ENCODE assay signal across 8 cellular contexts in the genomic region with DNA sequence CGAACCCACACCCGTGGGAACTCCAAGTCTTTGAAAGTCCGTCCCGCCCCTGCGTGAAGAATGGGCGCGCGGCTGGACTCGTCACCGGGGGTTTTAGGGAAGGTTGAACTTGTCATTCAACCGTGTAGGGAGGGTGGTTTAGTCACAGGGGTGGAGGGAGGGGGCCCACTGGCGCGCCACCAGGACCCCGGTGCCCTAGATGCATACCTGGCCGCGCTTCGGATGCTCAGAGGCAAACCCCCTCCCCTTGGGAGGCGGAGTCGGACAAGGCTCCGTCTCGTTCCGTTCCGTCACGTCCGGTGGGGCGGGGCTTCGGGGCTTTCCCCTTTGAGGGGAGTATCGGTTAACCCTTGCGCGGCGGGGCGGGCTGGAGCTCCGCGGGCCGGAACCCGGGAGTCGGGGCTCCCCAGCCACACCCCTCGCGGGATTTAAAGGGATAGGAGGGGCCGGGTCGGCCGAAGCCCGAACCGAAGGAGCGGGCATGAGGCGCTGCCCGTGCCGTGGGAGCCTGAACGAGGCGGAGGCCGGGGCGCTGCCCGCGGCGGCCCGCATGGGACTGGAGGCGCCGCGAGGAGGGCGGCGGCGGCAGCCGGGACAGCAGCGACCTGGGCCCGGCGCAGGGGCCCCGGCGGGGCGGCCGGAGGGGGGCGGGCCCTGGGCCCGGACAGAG. TPM values are rescaled to one million over a fixed set of nuclear protein-coding genes. Genes with fewer than 3 reads are reported as not detected.
DNase-seq lines count a peak whose midpoint lies in the region; ATAC-seq and TF ChIP-seq lines count a peak whose summit lies in the region.

A gene (minus strand): TSS at position 232 of the 670 bp plus-strand sequence. CDS start 2,254 bp downstream, outside the sequence.
A gene (plus strand): TSS at position 458 of the 670 bp plus-strand sequence. CDS start 24 bp downstream, at position 482.

- H3K4me3 ChIP-seq in cardiac fibroblast (replicated peaks in 1 of 2; ENCODE audit: low read depth in 2 of 2, low read length in 2 of 2) (peak within 1 kb of the TSS; percentile 61 to 92), smooth muscle cell (peak within 1 kb of the TSS; percentile 78)

- CTCF ChIA-PET in WTC11 (lab: Charles Lee) = interaction anchor here (0.6 to 2.2 kb wide), 14 partner anchors 14 to 731 kb away, joined by 3 to 16 read pairs (median 6); a partner anchor contains a TSS

- H3K27ac ChIP-seq in smooth muscle cell (ENCODE audit: low read depth) = peak within 1 kb of the TSS; percentile 98

- peak; percentile 71 for ATAC-seq in GM18909 (IDR thresholded peaks at IDR 0.05; ENCODE audit: poor library complexity, unreplicated experiment)
- peak; percentile 69 for ATAC-seq in HG03175 (IDR thresholded peaks at IDR 0.05; ENCODE audit: unreplicated experiment)
- peak; percentile 55 for ATAC-seq in WTC11

- H3K4me3 Mint-ChIP-seq in WTC11 = peak within 1 kb of the TSS; percentile 98

- peaks cover 12% of the 10 kb centered on the region for H3K36me3 Mint-ChIP-seq in WTC11

- 2% methylated on average over 51 of the region's 72 CpGs for WGBS in smooth muscle cell (ENCODE audit: low lambda C conversion rate)

- no peaks in the 10 kb centered on the region for H3K36me3 ChIP-seq in smooth muscle cell (ENCODE audit: low read depth)

- H3K4me1 ChIP-seq in smooth muscle cell (ENCODE audit: low read depth) = peaks cover 10% of the 10 kb centered on the region

- no peaks in the 10 kb centered on the region for H3K27me3 ChIP-seq in smooth muscle cell (ENCODE audit: low read depth)

- H3K9me3 Mint-ChIP-seq in WTC11 = no peaks in the 10 kb centered on the region

- peaks cover 16% of the 10 kb centered on the region for H3F3A ChIP-seq in smooth muscle cell (ENCODE audit: low read depth)

- peak within 1 kb of the TSS; percentile 92 for H3K9ac ChIP-seq in smooth muscle cell (ENCODE audit: low read depth)

- peaks cover 33% of the 10 kb centered on the region for H3K4me1 Mint-ChIP-seq in WTC11

- peak within 1 kb of the TSS; percentile 91 for H3K4me2 ChIP-seq in smooth muscle cell

- POLR2A ChIA-PET in WTC11 (lab: Charles Lee) = interaction anchor here (0.6 to 2.2 kb wide), 14 partner anchors 11 to 251 kb away, joined by 3 to 18 read pairs (median 4); a partner anchor contains a TSS

- H4K20me1 ChIP-seq in smooth muscle cell (ENCODE audit: low read depth) = peaks cover 26% of the 10 kb centered on the region

- peaks cover 46% of the 10 kb centered on the region for H3K79me2 ChIP-seq in smooth muscle cell (ENCODE audit: low read depth)

- no peak for TF ChIP-seq CTCF in WTC11 (IDR thresholded peaks at IDR 0.05)
- TF ChIP-seq CTCF in cardiac fibroblast (IDR thresholded peaks at IDR 0.05; ENCODE audit: low read depth, low read length) = no peak
- TF ChIP-seq CTCF in smooth muscle cell (IDR thresholded peaks at IDR 0.05; ENCODE audit: borderline replicate concordance, insufficient read depth, poor library complexity, severe bottlenecking) = no peak

- no peaks in the 10 kb centered on the region for H3K9me3 ChIP-seq in smooth muscle cell (replicated peaks; ENCODE audit: low read depth)

- no peaks in the 10 kb centered on the region for H3K27me3 Mint-ChIP-seq in WTC11 (ENCODE audit: low read depth)

- peak within 1 kb of the TSS; percentile 99 for H3K27ac Mint-ChIP-seq in WTC11

- no peak within 1 kb of the TSS for H2AFZ ChIP-seq in smooth muscle cell (ENCODE audit: low read depth)

- DNase-seq in AG08396 (ENCODE audit: low spot score) (peak; percentile 97), NCI-H2227 treated with DMSO at 0.1 percent for 48 hours (lab: John Stamatoyannopoulos, UW) (peak; percentile 99), WTC11 (ENCODE audit: low spot score) (peak; percentile 100), cardiac fibroblast (ENCODE audit: low read depth in 2 of 2) (peak; percentile 98 to 99), iPS-NIHi7 (ENCODE audit: extremely low spot score) (peak; percentile 96), smooth muscle cell (lab: John Stamatoyannopoulos, UW; ENCODE audit: unreplicated experiment) (peak; percentile 97)

TF ChIP-seq in WTC11, 78 proteins besides CTCF, POLR2A, EP300 and RAD21 (continues in another document):
- TF ChIP-seq TP53 (CRISPR knock-in tag; IDR thresholded peaks at IDR 0.05) (no peak), ZNF263 (CRISPR knock-in tag; IDR thresholded peaks at IDR 0.05; ENCODE audit: low read depth) (no peak), CREM (CRISPR knock-in tag; IDR thresholded peaks at IDR 0.05) (peak; percentile 75; the same call in 1 of the 2 replicates), ESRRA (CRISPR knock-in tag; IDR thresholded peaks at IDR 0.05; ENCODE audit: borderline replicate concordance) (no peak)
- TF ChIP-seq, protein P1, sequence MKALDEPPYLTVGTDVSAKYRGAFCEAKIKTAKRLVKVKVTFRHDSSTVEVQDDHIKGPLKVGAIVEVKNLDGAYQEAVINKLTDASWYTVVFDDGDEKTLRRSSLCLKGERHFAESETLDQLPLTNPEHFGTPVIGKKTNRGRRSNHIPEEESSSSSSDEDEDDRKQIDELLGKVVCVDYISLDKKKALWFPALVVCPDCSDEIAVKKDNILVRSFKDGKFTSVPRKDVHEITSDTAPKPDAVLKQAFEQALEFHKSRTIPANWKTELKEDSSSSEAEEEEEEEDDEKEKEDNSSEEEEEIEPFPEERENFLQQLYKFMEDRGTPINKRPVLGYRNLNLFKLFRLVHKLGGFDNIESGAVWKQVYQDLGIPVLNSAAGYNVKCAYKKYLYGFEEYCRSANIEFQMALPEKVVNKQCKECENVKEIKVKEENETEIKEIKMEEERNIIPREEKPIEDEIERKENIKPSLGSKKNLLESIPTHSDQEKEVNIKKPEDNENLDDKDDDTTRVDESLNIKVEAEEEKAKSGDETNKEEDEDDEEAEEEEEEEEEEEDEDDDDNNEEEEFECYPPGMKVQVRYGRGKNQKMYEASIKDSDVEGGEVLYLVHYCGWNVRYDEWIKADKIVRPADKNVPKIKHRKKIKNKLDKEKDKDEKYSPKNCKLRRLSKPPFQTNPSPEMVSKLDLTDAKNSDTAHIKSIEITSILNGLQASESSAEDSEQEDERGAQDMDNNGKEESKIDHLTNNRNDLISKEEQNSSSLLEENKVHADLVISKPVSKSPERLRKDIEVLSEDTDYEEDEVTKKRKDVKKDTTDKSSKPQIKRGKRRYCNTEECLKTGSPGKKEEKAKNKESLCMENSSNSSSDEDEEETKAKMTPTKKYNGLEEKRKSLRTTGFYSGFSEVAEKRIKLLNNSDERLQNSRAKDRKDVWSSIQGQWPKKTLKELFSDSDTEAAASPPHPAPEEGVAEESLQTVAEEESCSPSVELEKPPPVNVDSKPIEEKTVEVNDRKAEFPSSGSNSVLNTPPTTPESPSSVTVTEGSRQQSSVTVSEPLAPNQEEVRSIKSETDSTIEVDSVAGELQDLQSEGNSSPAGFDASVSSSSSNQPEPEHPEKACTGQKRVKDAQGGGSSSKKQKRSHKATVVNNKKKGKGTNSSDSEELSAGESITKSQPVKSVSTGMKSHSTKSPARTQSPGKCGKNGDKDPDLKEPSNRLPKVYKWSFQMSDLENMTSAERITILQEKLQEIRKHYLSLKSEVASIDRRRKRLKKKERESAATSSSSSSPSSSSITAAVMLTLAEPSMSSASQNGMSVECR (CRISPR knock-in tag; IDR thresholded peaks at IDR 0.05; ENCODE audit: borderline replicate concordance) = peak; percentile 55; the same call in 1 of the 2 replicates
- TF ChIP-seq, protein P2, sequence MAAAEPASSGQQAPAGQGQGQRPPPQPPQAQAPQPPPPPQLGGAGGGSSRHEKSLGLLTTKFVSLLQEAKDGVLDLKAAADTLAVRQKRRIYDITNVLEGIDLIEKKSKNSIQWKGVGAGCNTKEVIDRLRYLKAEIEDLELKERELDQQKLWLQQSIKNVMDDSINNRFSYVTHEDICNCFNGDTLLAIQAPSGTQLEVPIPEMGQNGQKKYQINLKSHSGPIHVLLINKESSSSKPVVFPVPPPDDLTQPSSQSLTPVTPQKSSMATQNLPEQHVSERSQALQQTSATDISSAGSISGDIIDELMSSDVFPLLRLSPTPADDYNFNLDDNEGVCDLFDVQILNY (CRISPR knock-in tag; IDR thresholded peaks at IDR 0.05) = 0 out of 2 replicates have a peak, but pooled peaks have one; percentile 57
- TF ChIP-seq, protein P3, sequence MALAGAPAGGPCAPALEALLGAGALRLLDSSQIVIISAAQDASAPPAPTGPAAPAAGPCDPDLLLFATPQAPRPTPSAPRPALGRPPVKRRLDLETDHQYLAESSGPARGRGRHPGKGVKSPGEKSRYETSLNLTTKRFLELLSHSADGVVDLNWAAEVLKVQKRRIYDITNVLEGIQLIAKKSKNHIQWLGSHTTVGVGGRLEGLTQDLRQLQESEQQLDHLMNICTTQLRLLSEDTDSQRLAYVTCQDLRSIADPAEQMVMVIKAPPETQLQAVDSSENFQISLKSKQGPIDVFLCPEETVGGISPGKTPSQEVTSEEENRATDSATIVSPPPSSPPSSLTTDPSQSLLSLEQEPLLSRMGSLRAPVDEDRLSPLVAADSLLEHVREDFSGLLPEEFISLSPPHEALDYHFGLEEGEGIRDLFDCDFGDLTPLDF (CRISPR knock-in tag; IDR thresholded peaks at IDR 0.05) = no peak

RNA-seq across cellular contexts. Expression of the first gene that starts in this region (rescaled TPM):
- total RNA-seq in WTC11 (2021) (55.6 to 62.9 TPM (median 59.9 TPM) in 3 replicates), smooth muscle cell (17.7 and 26.0 TPM in 2 replicates)
- 20.7 and 21.2 TPM in 2 replicates for polyA plus RNA-seq in smooth muscle cell

RNA-seq across cellular contexts. Expression of the second gene that starts in this region (rescaled TPM):
- 10.4 to 13.8 TPM (median 10.6 TPM) in 3 replicates for total RNA-seq in WTC11 (2021)
- 22.0 and 24.1 TPM in 2 replicates for total RNA-seq in smooth muscle cell
- polyA plus RNA-seq in smooth muscle cell = 25.0 and 31.9 TPM in 2 replicates

Comparison
In these comparisons a context has a peak if more than half of its experiments do, and no peak if none do; other contexts are left out.
1. Peak in every context shown above with its lines: DNase-seq, ATAC-seq, H3K4me3 ChIP-seq and H3K27ac ChIP-seq.